12 cellular contexts compared by ENCODE assay signal in genomic region chr4:156906325-156906724, GRCh38.
"Had no signal": no experiment of that assay in that cellular context is flagged by ENCODE, and none has a peak within 500 bp of the region (broad histone marks: within the 10 kb centered on the region; RNA-seq: fewer than 3 reads in every experiment).

No MANE protein-coding gene starts in this region.

- H3K9me3 ChIP-seq: heart right ventricle, ovary, upper lobe of right lung had no signal

- H3K4me3 ChIP-seq: heart right ventricle, ovary, upper lobe of right lung had no signal

- H3K27ac ChIP-seq: heart right ventricle, ovary, upper lobe of right lung had no signal

- ATAC-seq: activated CD8-positive, alpha-beta T cell treated with anti-CD3 and anti-CD28 coated beads, Interleukin-2, amount 10 ng/mL, durations not matched to agents 7 days and 5 days; activated T-helper 17 cell treated with anti-CD3 and anti-CD28 coated beads, Interleukin-2, amount 50 U/mL, for 72 hours; heart right ventricle; stimulated activated naive CD8-positive, alpha-beta T cell treated with anti-CD3 and anti-CD28 coated beads, Interleukin-15, Interleukin-2, amounts not matched to agents 100 U/mL and 50 U/mL, for 24 hours; upper lobe of right lung had no signal

- H3K36me3 ChIP-seq: heart right ventricle, ovary, upper lobe of right lung had no signal

- H3K4me1 ChIP-seq: upper lobe of right lung had no signal

- DNase-seq: activated CD4-positive, alpha-beta T cell treated with anti-CD3 and anti-CD28 coated beads for 4 hours; activated CD8-positive, alpha-beta T cell treated with anti-CD3 and anti-CD28 coated beads, Interleukin-2, amount 10 ng/mL, durations not matched to agents 7 days and 5 days; activated naive CD4-positive, alpha-beta T cell treated with anti-CD3 and anti-CD28 coated beads for 36 hours; heart right ventricle; islet precursor cell; mesendoderm; ovary; stimulated activated CD4-positive, alpha-beta T cell treated with anti-CD3 and anti-CD28 coated beads, Interleukin-2, amount 100 ng/mL, for 48 hours; stimulated activated naive CD8-positive, alpha-beta T cell treated with anti-CD3 and anti-CD28 coated beads, Interleukin-15, Interleukin-2, amounts not matched to agents 100 U/mL and 50 U/mL, for 24 hours; upper lobe of right lung had no signal

- H3K27me3 ChIP-seq: heart right ventricle, ovary, upper lobe of right lung had no signal

- FAIRE-seq: astrocyte had no signal
